In the genomic region with DNA sequence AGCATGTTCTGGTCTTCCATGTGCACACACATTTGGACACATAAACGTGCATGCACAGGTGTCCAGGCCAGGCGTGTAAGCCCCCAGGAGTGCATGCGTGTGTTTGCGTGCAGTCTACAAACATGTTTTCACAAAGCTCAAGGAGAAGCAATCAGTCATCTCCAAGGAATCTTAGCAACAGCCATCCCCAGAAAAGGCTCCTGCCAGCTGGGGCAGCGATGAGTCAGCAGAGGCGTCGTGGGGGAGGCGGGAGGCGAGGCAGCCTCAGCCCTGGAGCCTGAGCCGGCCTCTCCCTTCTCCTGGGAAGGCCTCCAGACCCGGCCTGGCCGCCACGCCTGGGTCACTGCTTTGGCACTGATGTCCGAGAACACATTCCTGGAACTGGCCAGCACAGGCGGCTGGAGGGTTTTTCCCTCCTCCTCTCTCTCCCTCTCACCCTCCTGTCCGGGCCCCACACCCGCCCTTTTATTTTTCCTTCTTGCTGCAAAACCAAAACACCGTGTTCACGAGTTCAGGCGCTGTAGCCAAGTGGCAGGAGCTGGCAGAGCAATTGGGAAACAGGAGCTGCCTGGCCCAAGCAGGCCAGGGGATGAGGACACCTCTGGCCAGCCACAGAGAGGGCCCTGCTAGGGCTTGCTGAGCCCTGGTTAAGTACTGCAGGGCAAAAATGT, we compare ENCODE assay signal across 1 cellular context.
A peak's percentile ranks its signal among the peaks of the same experiment; 100 is the strongest.
TF ChIP-seq lines count a peak whose summit lies in the region.

No MANE protein-coding gene starts in this region.

TF ChIP-seq in GM12878, 131 proteins besides CTCF, POLR2A, EP300 and RAD21 (continued from another document):
- TF ChIP-seq, protein P1, sequence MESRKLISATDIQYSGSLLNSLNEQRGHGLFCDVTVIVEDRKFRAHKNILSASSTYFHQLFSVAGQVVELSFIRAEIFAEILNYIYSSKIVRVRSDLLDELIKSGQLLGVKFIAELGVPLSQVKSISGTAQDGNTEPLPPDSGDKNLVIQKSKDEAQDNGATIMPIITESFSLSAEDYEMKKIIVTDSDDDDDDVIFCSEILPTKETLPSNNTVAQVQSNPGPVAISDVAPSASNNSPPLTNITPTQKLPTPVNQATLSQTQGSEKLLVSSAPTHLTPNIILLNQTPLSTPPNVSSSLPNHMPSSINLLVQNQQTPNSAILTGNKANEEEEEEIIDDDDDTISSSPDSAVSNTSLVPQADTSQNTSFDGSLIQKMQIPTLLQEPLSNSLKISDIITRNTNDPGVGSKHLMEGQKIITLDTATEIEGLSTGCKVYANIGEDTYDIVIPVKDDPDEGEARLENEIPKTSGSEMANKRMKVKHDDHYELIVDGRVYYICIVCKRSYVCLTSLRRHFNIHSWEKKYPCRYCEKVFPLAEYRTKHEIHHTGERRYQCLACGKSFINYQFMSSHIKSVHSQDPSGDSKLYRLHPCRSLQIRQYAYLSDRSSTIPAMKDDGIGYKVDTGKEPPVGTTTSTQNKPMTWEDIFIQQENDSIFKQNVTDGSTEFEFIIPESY (IDR thresholded peaks at IDR 0.05) = peak; percentile 41; the same call in 1 of the 2 replicates
- 0 out of 2 replicates have a peak, but pooled peaks have one; percentile 20 for TF ChIP-seq EED (IDR thresholded peaks at IDR 0.05; ENCODE audit: low read depth)
